In genomic region chrX:101051153-101051548, GRCh38 we compare ENCODE assay signal across 8 cellular contexts. TPM values are rescaled to one million over a fixed set of nuclear protein-coding genes. Genes with fewer than 3 reads are reported as not detected.
A peak's percentile ranks its signal among the peaks of the same experiment; 100 is the strongest.
DNase-seq lines count a peak whose midpoint lies in the region; ATAC-seq, FAIRE-seq and TF ChIP-seq lines count a peak whose summit lies in the region.

No MANE protein-coding gene starts in this region.

- peaks cover 11% of the 10 kb centered on the region for H3K79me2 ChIP-seq in K562 (ENCODE audit: control insufficient read depth, insufficient read depth, low read length)

- peak overlapping the region; percentile 94 for H2AFZ ChIP-seq in K562 (ENCODE audit: low read depth, low read length)

- TF ChIP-seq EP300 in K562 (IDR thresholded peaks at IDR 0.05; ENCODE audit: low read length) = no peak

- no peak for TF ChIP-seq POLR2A in K562 (conservative IDR thresholded peaks at IDR 0.05)

- H3K9ac ChIP-seq in K562 (ENCODE audit: insufficient read depth in 1 of 2, low read depth in 2 of 2, low read length in 2 of 2) = peak overlapping the region; percentile 86 to 89

- peak; percentile 1 for ATAC-seq in HG03066 (IDR thresholded peaks at IDR 0.05; ENCODE audit: low read depth, unreplicated experiment)
- peak; percentile 3; the same call in 2 of the 3 replicates for ATAC-seq in K562
- peak; percentile 16 for ATAC-seq in mucosa of descending colon
- ATAC-seq in sciatic nerve = no peak
- no peak for ATAC-seq in HG03521 (IDR thresholded peaks at IDR 0.05; ENCODE audit: unreplicated experiment)

- FAIRE-seq in GM19239 (lab: Jason Lieb, UNC) (peak; percentile 64), K562 (lab: Jason Lieb, UNC) (no peak)

- DNase-seq in GM19239 (ENCODE audit: insufficient read length, low spot score) = no peak
- no peak for DNase-seq in K562 (ENCODE audit: extremely low read depth in 1 of 4, low spot score in 3 of 4)
- peak in 1 of 3 donors; percentile 21 for DNase-seq in mucosa of descending colon
- DNase-seq in AG20443 (ENCODE audit: low spot score) = no peak
- no peak for DNase-seq in sciatic nerve (ENCODE audit: low spot score)
- no peak for DNase-seq in hepatic stellate cell (ENCODE audit: low spot score)

- in situ Hi-C loops in K562 (cut with MboI) = no loop called here

- H3K27me3 ChIP-seq in K562 (ENCODE audit: control insufficient read depth in 2 of 2, insufficient read depth in 2 of 2, low read length in 2 of 2) = no peaks in the 10 kb centered on the region

- H3K4me1 ChIP-seq in K562 (replicated peaks in 1 of 2; ENCODE audit: control insufficient read depth in 2 of 2, insufficient read depth in 2 of 2, low read length in 2 of 2) (no peaks in the 10 kb centered on the region; a peak in 1 of 5 replicates), mucosa of descending colon (ENCODE audit: low read depth) (peaks cover 2% of the 10 kb centered on the region)

- CTCF ChIA-PET in K562 (lab: Yijun Ruan, JAX; ENCODE audit: low intra/inter-chr PET ratio) = no interaction called here

- no peaks in the 10 kb centered on the region for H4K20me1 ChIP-seq in K562 (replicated peaks; ENCODE audit: control insufficient read depth, insufficient read depth, low read length)

- TF ChIP-seq RAD21 in K562 (CRISPR knock-in tag; conservative IDR thresholded peaks at IDR 0.05 in 1 of 2, IDR thresholded peaks at IDR 0.05 in 1 of 2) = no peak

- POLR2A ChIA-PET in K562 (lab: Yijun Ruan, JAX) = no interaction called here

- H3K4me3 ChIP-seq in K562 = peak overlapping the region; percentile 47
- no peak overlapping the region for H3K4me3 ChIP-seq in mucosa of descending colon

- intact Hi-C loops in K562 (cut with micrococcal nuclease) (loop anchor here (5.0 kb wide), 1 partner anchor 46 kb away; the partner anchor contains the start of gene CENPI), mucosa of descending colon (cut with DNase I, micrococcal nuclease) (no loop called here), sciatic nerve (cut with DNase I) (no loop called here)

- H3K9me3 ChIP-seq in K562 (replicated peaks; ENCODE audit: control insufficient read depth, insufficient read depth, low read depth, low read length) (no peaks in the 10 kb centered on the region), mucosa of descending colon (no peaks in the 10 kb centered on the region)

- H3K4me2 ChIP-seq in K562 (ENCODE audit: insufficient read depth, low read length) = peak overlapping the region; percentile 87

- peak overlapping the region; percentile 95 for H3K27ac ChIP-seq in K562 (ENCODE audit: extremely low read depth, low read depth, low read length)

- no peaks in the 10 kb centered on the region for H3K9me1 ChIP-seq in K562 (ENCODE audit: control insufficient read depth, insufficient read depth, low read length)

- BruUV-seq in K562 (replicated peaks; lab: Mats Ljungman, UMichigan) = no TSS peak

- no peak for TF ChIP-seq CTCF in K562 (IDR thresholded peaks at IDR 0.05 in 2 of 3, conservative IDR thresholded peaks at IDR 0.05 in 1 of 3; ENCODE audit: insufficient read depth in 2 of 3, low read depth in 1 of 3, low read length in 3 of 3)
- no peak for TF ChIP-seq CTCF in mucosa of descending colon (IDR thresholded peaks at IDR 0.05)

- 2% methylated on average over 5 of the region's 5 CpGs for WGBS in K562 (ENCODE audit: insufficient coverage, low coverage, missing lambda C conversion rate)

- 0 out of 3 replicates have a peak, but pooled peaks cover 4% of the 10 kb centered on the region for H3K36me3 ChIP-seq in K562 (ENCODE audit: control insufficient read depth, insufficient read depth, low read length)
- H3K36me3 ChIP-seq in mucosa of descending colon (ENCODE audit: low read depth) = no peaks in the 10 kb centered on the region

TF ChIP-seq in K562, 482 proteins besides CTCF, POLR2A, EP300 and RAD21:
- TF ChIP-seq FOXA3 (CRISPR knock-in tag; conservative IDR thresholded peaks at IDR 0.05 in 1 of 2, IDR thresholded peaks at IDR 0.05 in 1 of 2) (0 out of 4 replicates have a peak, but pooled peaks of 1 of the 2 experiments have one; percentile 16), FOXP1 (CRISPR knock-in tag; IDR thresholded peaks at IDR 0.05) (0 out of 2 replicates have a peak, but pooled peaks have one; percentile 43), NONO (IDR thresholded peaks at IDR 0.05; ENCODE audit: low read depth in 2 of 2, low read length in 1 of 2) (no peak), TAF9B (IDR thresholded peaks at IDR 0.05; ENCODE audit: partially characterized antibody) (peak; percentile 38), XRCC5 (IDR thresholded peaks at IDR 0.05; ENCODE audit: low read depth, low read length) (no peak), ZNF583 (CRISPR knock-in tag; IDR thresholded peaks at IDR 0.05) (no peak), ZNF239 (CRISPR knock-in tag; IDR thresholded peaks at IDR 0.05) (no peak), NFIC (IDR thresholded peaks at IDR 0.05) (peak; percentile 21; the same call in 1 of the 2 replicates), RBFOX2 (IDR thresholded peaks at IDR 0.05; ENCODE audit: low read depth, low read length) (no peak), YY1 (IDR thresholded peaks at IDR 0.05; ENCODE audit: borderline replicate concordance in 1 of 3, control insufficient read depth in 1 of 3, extremely low read depth in 1 of 3, insufficient read depth in 3 of 3, insufficient read length in 1 of 3, insufficient replicate concordance in 2 of 3, low read depth in 1 of 3, low read length in 2 of 3) (no peak)

RNA-seq across cellular contexts. Expression of gene TRMT2B, which starts 0.8 kb away (rescaled TPM):
- 77.5 and 89.1 TPM in 2 replicates for total RNA-seq in K562 (2011; cell fraction: chromatin; rRNA removed; ENCODE audit: low replicate concordance)
- 43.0 and 46.5 TPM in 2 replicates for total RNA-seq in K562 (2011; cell fraction: nucleolus; rRNA removed)
- total RNA-seq in K562 (2011; cell fraction: nucleoplasm; rRNA removed) = 78.4 and 110 TPM in 2 replicates
- total RNA-seq in K562 (2014; rRNA removed) (15.6 and 17.9 TPM in 2 replicates), K562 (2014; rRNA removed; fragmentation: Illumina TruSeq; extraction: Trizol) (20.7 and 22.8 TPM in 2 replicates), K562 (2015; rRNA removed; fragmentation: Illumina TruSeq; extraction: Trizol) (16.8 and 18.1 TPM in 2 replicates), K562 (2021) (20.7 and 21.0 TPM in 2 replicates), mucosa of descending colon (10 to 100 TPM; 21.9 to 29.4 (median 26.7) TPM), sciatic nerve (14.5 TPM)
- polyA plus RNA-seq in K562 (2011; rRNA removed) (19.3 and 23.4 TPM in 2 replicates), K562 (2014; fragmentation: Illumina TruSeq; extraction: Trizol) (21.0 and 21.5 TPM in 2 replicates), K562 (2014; fragmentation: Nextera tagmentation; extraction: Ambion mirVana) (1 to 10 TPM; 3.9 to 8.6 TPM), K562 (2014; rRNA removed) (15.5 and 16.7 TPM in 2 replicates)
- polyA plus RNA-seq in K562 (2011; cell fraction: cytosol; rRNA removed) = 16.6 and 19.2 TPM in 2 replicates
- polyA plus RNA-seq in K562 (2011; cell fraction: nucleus; rRNA removed) = 19.8 and 21.8 TPM in 2 replicates
- polyA plus RNA-seq in K562 (2012) = 16.5 and 21.9 TPM in 2 replicates
- 28.0 and 35.0 TPM in 2 replicates for polyA minus RNA-seq in K562 (2011; rRNA and poly(A)+ RNA removed)
- 10.6 and 14.5 TPM in 2 replicates for polyA minus RNA-seq in K562 (2011; cell fraction: cytosol; rRNA and poly(A)+ RNA removed)
- polyA minus RNA-seq in K562 (2011; cell fraction: nucleus; rRNA and poly(A)+ RNA removed) = 7.7 and 10.2 TPM in 2 replicates

RNA-seq across cellular contexts. Expression of gene TMEM35A, which starts 27.5 kb away (rescaled TPM):
- not detected in 2 replicates for total RNA-seq in K562 (2011; cell fraction: chromatin; rRNA removed; ENCODE audit: low replicate concordance)
- total RNA-seq in K562 (2011; cell fraction: nucleolus; rRNA removed) = not detected in 2 replicates
- total RNA-seq in K562 (2011; cell fraction: nucleoplasm; rRNA removed) = not detected in 2 replicates
- total RNA-seq in K562 (2014; rRNA removed) (not detected in 2 replicates), K562 (2014; rRNA removed; fragmentation: Illumina TruSeq; extraction: Trizol) (not detected in 2 replicates), K562 (2015; rRNA removed; fragmentation: Illumina TruSeq; extraction: Trizol) (not detected in 2 replicates), K562 (2021) (not detected in 2 replicates), mucosa of descending colon (10 to 100 TPM in 1 of 3 donors, 1 to 10 TPM in 2; 1.4 to 40.6 (median 3.0) TPM), sciatic nerve (2.3 TPM)
- polyA plus RNA-seq in K562 (2011; rRNA removed) (not detected in 2 replicates), K562 (2014; fragmentation: Illumina TruSeq; extraction: Trizol) (not detected in 2 replicates), K562 (2014; fragmentation: Nextera tagmentation; extraction: Ambion mirVana) (not detected), K562 (2014; rRNA removed) (not detected in 2 replicates)
- polyA plus RNA-seq in K562 (2011; cell fraction: cytosol; rRNA removed) = not detected in 2 replicates
- polyA plus RNA-seq in K562 (2011; cell fraction: nucleus; rRNA removed) = not detected in 2 replicates
- polyA plus RNA-seq in K562 (2012) = not detected in 2 replicates
- not detected in 2 replicates for polyA minus RNA-seq in K562 (2011; rRNA and poly(A)+ RNA removed)
- not detected in 2 replicates for polyA minus RNA-seq in K562 (2011; cell fraction: cytosol; rRNA and poly(A)+ RNA removed)
- polyA minus RNA-seq in K562 (2011; cell fraction: nucleus; rRNA and poly(A)+ RNA removed) = not detected in 2 replicates

RNA-seq across cellular contexts. Expression of gene CENPI, which starts 46.9 kb away (rescaled TPM):
- 55.5 and 116 TPM in 2 replicates for total RNA-seq in K562 (2011; cell fraction: chromatin; rRNA removed; ENCODE audit: low replicate concordance)
- 34.0 and 47.9 TPM in 2 replicates for total RNA-seq in K562 (2011; cell fraction: nucleolus; rRNA removed)
- total RNA-seq in K562 (2011; cell fraction: nucleoplasm; rRNA removed) = 55.7 and 62.4 TPM in 2 replicates
- total RNA-seq in K562 (2014; rRNA removed) (11.6 and 12.8 TPM in 2 replicates), K562 (2014; rRNA removed; fragmentation: Illumina TruSeq; extraction: Trizol) (20.5 and 20.9 TPM in 2 replicates), K562 (2015; rRNA removed; fragmentation: Illumina TruSeq; extraction: Trizol) (17.3 and 18.9 TPM in 2 replicates), K562 (2021) (14.4 and 15.0 TPM in 2 replicates), mucosa of descending colon (1 to 10 TPM; 2.2 to 6.9 (median 2.8) TPM), sciatic nerve (4.9 TPM)
- polyA plus RNA-seq in K562 (2011; rRNA removed) (15.1 and 23.5 TPM in 2 replicates), K562 (2014; fragmentation: Illumina TruSeq; extraction: Trizol) (12.7 and 14.9 TPM in 2 replicates), K562 (2014; fragmentation: Nextera tagmentation; extraction: Ambion mirVana) (1 to 10 TPM; 6.6 to 8.9 TPM), K562 (2014; rRNA removed) (11.1 and 13.6 TPM in 2 replicates)
- 7.6 and 8.6 TPM in 2 replicates for polyA plus RNA-seq in K562 (2011; cell fraction: cytosol; rRNA removed)
- 19.8 and 24.5 TPM in 2 replicates for polyA plus RNA-seq in K562 (2011; cell fraction: nucleus; rRNA removed)
- polyA plus RNA-seq in K562 (2012) = 8.3 and 17.6 TPM in 2 replicates
- 40.8 and 42.4 TPM in 2 replicates for polyA minus RNA-seq in K562 (2011; rRNA and poly(A)+ RNA removed)
- 10.7 and 15.0 TPM in 2 replicates for polyA minus RNA-seq in K562 (2011; cell fraction: cytosol; rRNA and poly(A)+ RNA removed)
- polyA minus RNA-seq in K562 (2011; cell fraction: nucleus; rRNA and poly(A)+ RNA removed) = 21.0 and 33.5 TPM in 2 replicates

Comparison
In these comparisons a context has a peak if more than half of its experiments do, and no peak if none do; other contexts are left out.
1. ATAC-seq: peak in HG03066 (single experiment), K562 (single experiment) and mucosa of descending colon (single experiment); none in sciatic nerve (single experiment) and HG03521 (single experiment).